ENCODE assay signal across 1 cellular context in the genomic region with DNA sequence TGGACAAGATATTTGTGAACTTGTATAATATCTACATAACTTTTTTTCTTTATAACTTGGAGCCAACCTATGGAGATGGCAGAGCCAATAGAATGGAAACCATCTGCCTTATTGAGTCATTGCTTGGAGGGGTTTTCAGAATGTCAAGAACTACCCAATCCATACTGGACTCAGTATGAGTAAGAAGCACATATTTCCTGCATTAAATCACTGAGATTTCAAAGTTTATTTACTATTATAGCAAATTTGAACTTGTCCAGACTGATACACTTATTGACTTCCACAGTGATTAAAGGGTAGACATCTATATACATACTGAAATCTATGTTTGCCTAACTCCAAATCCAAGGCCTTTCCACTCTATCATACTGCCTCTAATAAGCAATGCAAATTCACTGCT.
TF ChIP-seq lines count a peak whose summit lies in the region.

No MANE protein-coding gene starts in this region.

TF ChIP-seq in SK-N-SH, 30 proteins besides CTCF, POLR2A, EP300 and RAD21 (continued from another document):
- TF ChIP-seq, protein P1, sequence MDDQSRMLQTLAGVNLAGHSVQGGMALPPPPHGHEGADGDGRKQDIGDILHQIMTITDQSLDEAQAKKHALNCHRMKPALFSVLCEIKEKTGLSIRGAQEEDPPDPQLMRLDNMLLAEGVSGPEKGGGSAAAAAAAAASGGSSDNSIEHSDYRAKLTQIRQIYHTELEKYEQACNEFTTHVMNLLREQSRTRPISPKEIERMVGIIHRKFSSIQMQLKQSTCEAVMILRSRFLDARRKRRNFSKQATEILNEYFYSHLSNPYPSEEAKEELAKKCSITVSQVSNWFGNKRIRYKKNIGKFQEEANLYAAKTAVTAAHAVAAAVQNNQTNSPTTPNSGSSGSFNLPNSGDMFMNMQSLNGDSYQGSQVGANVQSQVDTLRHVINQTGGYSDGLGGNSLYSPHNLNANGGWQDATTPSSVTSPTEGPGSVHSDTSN (IDR thresholded peaks at IDR 0.05), result peak; percentile 71
- no peak for TF ChIP-seq CHD2 (IDR thresholded peaks at IDR 0.05; ENCODE audit: low read length, partially characterized antibody)
- TF ChIP-seq NRF1 (IDR thresholded peaks at IDR 0.05; ENCODE audit: low read depth, low read length), result no peak
- TF ChIP-seq, protein P2, sequence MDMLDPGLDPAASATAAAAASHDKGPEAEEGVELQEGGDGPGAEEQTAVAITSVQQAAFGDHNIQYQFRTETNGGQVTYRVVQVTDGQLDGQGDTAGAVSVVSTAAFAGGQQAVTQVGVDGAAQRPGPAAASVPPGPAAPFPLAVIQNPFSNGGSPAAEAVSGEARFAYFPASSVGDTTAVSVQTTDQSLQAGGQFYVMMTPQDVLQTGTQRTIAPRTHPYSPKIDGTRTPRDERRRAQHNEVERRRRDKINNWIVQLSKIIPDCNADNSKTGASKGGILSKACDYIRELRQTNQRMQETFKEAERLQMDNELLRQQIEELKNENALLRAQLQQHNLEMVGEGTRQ (IDR thresholded peaks at IDR 0.05; ENCODE audit: borderline replicate concordance, low read depth, low read length), result no peak
- TF ChIP-seq MXI1 (IDR thresholded peaks at IDR 0.05; ENCODE audit: low read depth, low read length), result no peak
- TF ChIP-seq FOXJ3 (CRISPR knock-in tag; IDR thresholded peaks at IDR 0.05), result no peak
- 0 out of 2 replicates have a peak, but pooled peaks have one; percentile 46 for TF ChIP-seq TEAD4 (IDR thresholded peaks at IDR 0.05; ENCODE audit: borderline replicate concordance, insufficient read depth)
- no peak for TF ChIP-seq EZH2phosphoT487 (IDR thresholded peaks at IDR 0.05; ENCODE audit: borderline replicate concordance, low read depth)
- TF ChIP-seq SIN3A (IDR thresholded peaks at IDR 0.05; ENCODE audit: borderline replicate concordance, low read depth, low read length), result no peak
- TF ChIP-seq FOXM1 (IDR thresholded peaks at IDR 0.05; ENCODE audit: low read depth), result no peak
- TF ChIP-seq YY1 (IDR thresholded peaks at IDR 0.05; ENCODE audit: low read depth), result 0 out of 2 replicates have a peak, but pooled peaks have one; percentile 24
- TF ChIP-seq GATA2 (CRISPR knock-in tag; IDR thresholded peaks at IDR 0.05), result no peak
- peak; percentile 74; the same call in 1 of the 2 replicates for TF ChIP-seq FOSL2 (IDR thresholded peaks at IDR 0.05; ENCODE audit: borderline replicate concordance, low read depth)
- TF ChIP-seq, protein P3, sequence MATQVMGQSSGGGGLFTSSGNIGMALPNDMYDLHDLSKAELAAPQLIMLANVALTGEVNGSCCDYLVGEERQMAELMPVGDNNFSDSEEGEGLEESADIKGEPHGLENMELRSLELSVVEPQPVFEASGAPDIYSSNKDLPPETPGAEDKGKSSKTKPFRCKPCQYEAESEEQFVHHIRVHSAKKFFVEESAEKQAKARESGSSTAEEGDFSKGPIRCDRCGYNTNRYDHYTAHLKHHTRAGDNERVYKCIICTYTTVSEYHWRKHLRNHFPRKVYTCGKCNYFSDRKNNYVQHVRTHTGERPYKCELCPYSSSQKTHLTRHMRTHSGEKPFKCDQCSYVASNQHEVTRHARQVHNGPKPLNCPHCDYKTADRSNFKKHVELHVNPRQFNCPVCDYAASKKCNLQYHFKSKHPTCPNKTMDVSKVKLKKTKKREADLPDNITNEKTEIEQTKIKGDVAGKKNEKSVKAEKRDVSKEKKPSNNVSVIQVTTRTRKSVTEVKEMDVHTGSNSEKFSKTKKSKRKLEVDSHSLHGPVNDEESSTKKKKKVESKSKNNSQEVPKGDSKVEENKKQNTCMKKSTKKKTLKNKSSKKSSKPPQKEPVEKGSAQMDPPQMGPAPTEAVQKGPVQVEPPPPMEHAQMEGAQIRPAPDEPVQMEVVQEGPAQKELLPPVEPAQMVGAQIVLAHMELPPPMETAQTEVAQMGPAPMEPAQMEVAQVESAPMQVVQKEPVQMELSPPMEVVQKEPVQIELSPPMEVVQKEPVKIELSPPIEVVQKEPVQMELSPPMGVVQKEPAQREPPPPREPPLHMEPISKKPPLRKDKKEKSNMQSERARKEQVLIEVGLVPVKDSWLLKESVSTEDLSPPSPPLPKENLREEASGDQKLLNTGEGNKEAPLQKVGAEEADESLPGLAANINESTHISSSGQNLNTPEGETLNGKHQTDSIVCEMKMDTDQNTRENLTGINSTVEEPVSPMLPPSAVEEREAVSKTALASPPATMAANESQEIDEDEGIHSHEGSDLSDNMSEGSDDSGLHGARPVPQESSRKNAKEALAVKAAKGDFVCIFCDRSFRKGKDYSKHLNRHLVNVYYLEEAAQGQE (IDR thresholded peaks at IDR 0.05; ENCODE audit: low read depth, low read length), result no peak
- peak; percentile 37; the same call in 1 of the 2 replicates for TF ChIP-seq NFIC (IDR thresholded peaks at IDR 0.05; ENCODE audit: borderline replicate concordance)
- no peak for TF ChIP-seq TAF1 (IDR thresholded peaks at IDR 0.05; ENCODE audit: borderline replicate concordance, low read depth, low read length)
- TF ChIP-seq TCF12 (IDR thresholded peaks at IDR 0.05), result peak; percentile 77
- peak; percentile 73 for TF ChIP-seq JUND (IDR thresholded peaks at IDR 0.05)
- TF ChIP-seq POLR2AphosphoS5 (IDR thresholded peaks at IDR 0.05; ENCODE audit: low read depth, low read length), result no peak
- no peak for TF ChIP-seq MEF2A (IDR thresholded peaks at IDR 0.05; ENCODE audit: borderline replicate concordance, low read depth)
- no peak for TF ChIP-seq GABPA (IDR thresholded peaks at IDR 0.05; ENCODE audit: low read depth)
- no peak for TF ChIP-seq RCOR1 (IDR thresholded peaks at IDR 0.05; ENCODE audit: low read length)
- no peak for TF ChIP-seq ELF1 (IDR thresholded peaks at IDR 0.05)
- TF ChIP-seq, protein P4, sequence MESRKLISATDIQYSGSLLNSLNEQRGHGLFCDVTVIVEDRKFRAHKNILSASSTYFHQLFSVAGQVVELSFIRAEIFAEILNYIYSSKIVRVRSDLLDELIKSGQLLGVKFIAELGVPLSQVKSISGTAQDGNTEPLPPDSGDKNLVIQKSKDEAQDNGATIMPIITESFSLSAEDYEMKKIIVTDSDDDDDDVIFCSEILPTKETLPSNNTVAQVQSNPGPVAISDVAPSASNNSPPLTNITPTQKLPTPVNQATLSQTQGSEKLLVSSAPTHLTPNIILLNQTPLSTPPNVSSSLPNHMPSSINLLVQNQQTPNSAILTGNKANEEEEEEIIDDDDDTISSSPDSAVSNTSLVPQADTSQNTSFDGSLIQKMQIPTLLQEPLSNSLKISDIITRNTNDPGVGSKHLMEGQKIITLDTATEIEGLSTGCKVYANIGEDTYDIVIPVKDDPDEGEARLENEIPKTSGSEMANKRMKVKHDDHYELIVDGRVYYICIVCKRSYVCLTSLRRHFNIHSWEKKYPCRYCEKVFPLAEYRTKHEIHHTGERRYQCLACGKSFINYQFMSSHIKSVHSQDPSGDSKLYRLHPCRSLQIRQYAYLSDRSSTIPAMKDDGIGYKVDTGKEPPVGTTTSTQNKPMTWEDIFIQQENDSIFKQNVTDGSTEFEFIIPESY (IDR thresholded peaks at IDR 0.05; ENCODE audit: borderline replicate concordance, low read depth), result 0 out of 2 replicates have a peak, but pooled peaks have one; percentile 20
TF ChIP-seq in SK-N-SH: peak in this region for 10.
